8 cellular contexts compared by ENCODE assay signal in genomic region chr2:171523339-171523931, GRCh38. TPM values are rescaled to one million over a fixed set of nuclear protein-coding genes. Genes with fewer than 3 reads are reported as not detected.
DNase-seq lines count a peak whose midpoint lies in the region; ATAC-seq and TF ChIP-seq lines count a peak whose summit lies in the region.

No MANE protein-coding gene starts in this region.

- POLR2A ChIA-PET in activated naive CD8-positive, alpha-beta T cell treated with anti-CD3 and anti-CD28 coated beads, Interleukin-2, amount 10 ng/mL, durations not matched to agents 7 days and 5 days (lab: Charles Lee), result interaction anchor here (1.3 kb wide), 1 partner anchor 8 kb away, joined by 3 read pairs; no protein-coding TSS in a partner anchor

- no peak for TF ChIP-seq CTCF in neural crest cell (conservative IDR thresholded peaks at IDR 0.05)

- peaks cover 10% of the 10 kb centered on the region for H3K4me1 Mint-ChIP-seq in activated naive CD8-positive, alpha-beta T cell treated with anti-CD3 and anti-CD28 coated beads, Interleukin-2, amount 10 ng/mL, durations not matched to agents 7 days and 5 days
- H3K4me1 Mint-ChIP-seq in neural crest cell, result peaks cover 25% of the 10 kb centered on the region

- H3K9me3 Mint-ChIP-seq in activated naive CD8-positive, alpha-beta T cell treated with anti-CD3 and anti-CD28 coated beads, Interleukin-2, amount 10 ng/mL, durations not matched to agents 7 days and 5 days, result no peaks in the 10 kb centered on the region
- H3K9me3 Mint-ChIP-seq in neural crest cell, result no peaks in the 10 kb centered on the region

- DNase-seq in NCI-H2081 (lab: John Stamatoyannopoulos, UW), result peak; percentile 35 to 55
- DNase-seq in NCI-H2081 treated with DMSO at 0.1 percent for 48 hours (lab: John Stamatoyannopoulos, UW), result no peak
- peak; percentile 82 for DNase-seq in NCI-H510A treated with DMSO at 0.1 percent for 48 hours (lab: John Stamatoyannopoulos, UW)
- peak; percentile 52 for DNase-seq in activated naive CD8-positive, alpha-beta T cell treated with anti-CD3 and anti-CD28 coated beads, Interleukin-2, amount 10 ng/mL, durations not matched to agents 7 days and 5 days
- DNase-seq in head of caudate nucleus, result peak; percentile 60 to 92 (median 82)
- DNase-seq in neural crest cell (ENCODE audit: low read depth, low spot score), result peak; percentile 53
- DNase-seq in stimulated activated CD8-positive, alpha-beta memory T cell treated with anti-CD3 and anti-CD28 coated beads, Interleukin-4, amount 100 ng/mL, for 48 hours, result no peak

- peak overlapping the region; percentile 88 for H3K4me3 Mint-ChIP-seq in activated naive CD8-positive, alpha-beta T cell treated with anti-CD3 and anti-CD28 coated beads, Interleukin-2, amount 10 ng/mL, durations not matched to agents 7 days and 5 days
- H3K4me3 Mint-ChIP-seq in neural crest cell, result peak overlapping the region; percentile 97

- H3K27me3 Mint-ChIP-seq in activated naive CD8-positive, alpha-beta T cell treated with anti-CD3 and anti-CD28 coated beads, Interleukin-2, amount 10 ng/mL, durations not matched to agents 7 days and 5 days, result peaks cover 63% of the 10 kb centered on the region
- H3K27me3 Mint-ChIP-seq in neural crest cell (ENCODE audit: low read depth), result peaks cover 12% of the 10 kb centered on the region

- no peaks in the 10 kb centered on the region for H3K36me3 Mint-ChIP-seq in activated naive CD8-positive, alpha-beta T cell treated with anti-CD3 and anti-CD28 coated beads, Interleukin-2, amount 10 ng/mL, durations not matched to agents 7 days and 5 days
- H3K36me3 Mint-ChIP-seq in neural crest cell (ENCODE audit: low read depth), result no peaks in the 10 kb centered on the region

- intact Hi-C loops in head of caudate nucleus (cut with DNase I), result loop anchor here (5.0 kb wide), 1 partner anchor 91 kb away; the partner anchor contains the start of genes DCAF17 and METTL8

- ATAC-seq in HG02588 (IDR thresholded peaks at IDR 0.05; ENCODE audit: unreplicated experiment), result peak; percentile 33
- ATAC-seq in activated naive CD8-positive, alpha-beta T cell treated with anti-CD3 and anti-CD28 coated beads, Interleukin-2, amount 10 ng/mL, durations not matched to agents 7 days and 5 days (ENCODE audit: low read depth), result peak; percentile 34

- H3K27ac Mint-ChIP-seq in activated naive CD8-positive, alpha-beta T cell treated with anti-CD3 and anti-CD28 coated beads, Interleukin-2, amount 10 ng/mL, durations not matched to agents 7 days and 5 days, result no peak overlapping the region
- peak overlapping the region; percentile 92 for H3K27ac Mint-ChIP-seq in neural crest cell (ENCODE audit: unreplicated experiment)

RNA-seq across cellular contexts. Expression of gene CYBRD1, which starts 1.2 kb away (rescaled TPM):
- total RNA-seq in activated naive CD8-positive, alpha-beta T cell treated with anti-CD3 and anti-CD28 coated beads, Interleukin-2, amount 10 ng/mL, durations not matched to agents 7 days and 5 days, result 1 to 10 TPM in 1 of 2 experiments, under 1 TPM in 1; 0.89 to 1.1 TPM
- 10.0 and 11.8 TPM in 2 replicates for total RNA-seq in neural crest cell

Comparison
In these comparisons a context has a peak if more than half of its experiments do, and no peak if none do; other contexts are left out.
1. DNase-seq: peak in NCI-H2081 (2 of 2), NCI-H510A treated with DMSO at 0.1 percent for 48 hours (single experiment), activated naive CD8-positive, alpha-beta T cell treated with anti-CD3 and anti-CD28 coated beads, Interleukin-2, amount 10 ng/mL, durations not matched to agents 7 days and 5 days (single experiment), head of caudate nucleus (42 of 42) and neural crest cell (single experiment); none in NCI-H2081 treated with DMSO at 0.1 percent for 48 hours (single experiment) and stimulated activated CD8-positive, alpha-beta memory T cell treated with anti-CD3 and anti-CD28 coated beads, Interleukin-4, amount 100 ng/mL, for 48 hours (single experiment).